15 cellular contexts compared by ENCODE assay signal in genomic region chr10:98294270-98294627, GRCh38. TPM values are rescaled to one million over a fixed set of nuclear protein-coding genes. Genes with fewer than 3 reads are reported as not detected.
DNase-seq lines count a peak whose midpoint lies in the region; ATAC-seq, FAIRE-seq and TF ChIP-seq lines count a peak whose summit lies in the region.
"Had no signal": no experiment of that assay in that cellular context is flagged by ENCODE, and none has a peak within 500 bp of the region (broad histone marks: within the 10 kb centered on the region; RNA-seq: fewer than 3 reads in every experiment).

No MANE protein-coding gene starts in this region.

- peaks cover 20% of the 10 kb centered on the region for H3K4me1 Mint-ChIP-seq in MCF 10A (ENCODE audit: insufficient read depth, unreplicated experiment)
- H3K4me1 Mint-ChIP-seq in activated T-cell treated with anti-CD3 and anti-CD28 coated beads, Interleukin-2, amount 50 U/mL, for 4 hours (ENCODE audit: low read depth) = peaks cover 2% of the 10 kb centered on the region

- H3K9me1 ChIP-seq in keratinocyte (ENCODE audit: control insufficient read depth, extremely low read depth, insufficient read depth, low read length) = peaks cover 2% of the 10 kb centered on the region

- dilution Hi-C loops in mammary epithelial cell (cut with HindIII; ENCODE audit: low sequenced_read_pairs) = loop anchor here (5.0 kb wide), 1 partner anchor 43 kb away; no protein-coding TSS in a partner anchor
- dilution Hi-C loops in keratinocyte (cut with MboI; ENCODE audit: extremely low pct_ligation_motif_present, low sequenced_read_pairs) = no loop called here

- H3K4me1 ChIP-seq in breast epithelium (peaks cover 0 to 5% of the 10 kb centered on the region in 2 donors), mammary epithelial cell (ENCODE audit: insufficient read depth, low read length) (peaks cover 43% of the 10 kb centered on the region), keratinocyte (ENCODE audit: control insufficient read depth, extremely low read depth, insufficient read depth, low read length) (peaks cover 30% of the 10 kb centered on the region)
- H3K4me1 ChIP-seq: A549 had no signal

- DNase-seq in breast epithelium (ENCODE audit: low spot score in 2 of 2) = no peak
- DNase-seq in MCF 10A (ENCODE audit: unreplicated experiment) = no peak
- DNase-seq in mammary epithelial cell = no peak
- DNase-seq in keratinocyte (ENCODE audit: low read depth, low spot score) = no peak
- DNase-seq in activated naive CD4-positive, alpha-beta T cell treated with anti-CD3 and anti-CD28 coated beads, Interleukin-2, amount 50 U/mL, for 72 hours (ENCODE audit: low spot score in 2 of 2) = no peak
- DNase-seq in activated T-cell treated with anti-CD3 and anti-CD28 coated beads, Interleukin-2, amount 50 U/mL, for 4 hours = no peak
- DNase-seq in NCI-H82 treated with DMSO at 0.1 percent for 48 hours (lab: John Stamatoyannopoulos, UW; ENCODE audit: unreplicated experiment) = no peak
- DNase-seq: AML-193; Calu3; CD8-positive, alpha-beta T cell; GF-D8; GOT3; H7 had no signal

- H3K36me3 ChIP-seq in breast epithelium = no peaks in the 10 kb centered on the region
- H3K36me3 ChIP-seq in mammary epithelial cell (ENCODE audit: insufficient read depth, low read length) = no peaks in the 10 kb centered on the region
- H3K36me3 ChIP-seq in keratinocyte (ENCODE audit: control insufficient read depth in 2 of 2, extremely low read depth in 1 of 2, insufficient read depth in 2 of 2, low read length in 2 of 2) = no peaks in the 10 kb centered on the region

- intact Hi-C loops in breast epithelium (cut with DNase I; ENCODE audit: low total_unique reads) = no loop called here
- intact Hi-C loops in MCF 10A (cut with micrococcal nuclease) = no loop called here
- intact Hi-C loops in mammary epithelial cell (cut with micrococcal nuclease) = no loop called here

- no peak overlapping the region for H3K4me3 ChIP-seq in breast epithelium
- H3K4me3 ChIP-seq in mammary epithelial cell (replicated peaks in 1 of 3; ENCODE audit: insufficient read depth in 1 of 3, low read depth in 2 of 3, low read length in 3 of 3) = no peak overlapping the region
- H3K4me3 ChIP-seq in keratinocyte (ENCODE audit: control insufficient read depth in 2 of 3, extremely low read depth in 1 of 3, insufficient read depth in 2 of 3, low read depth in 1 of 3, low read length in 3 of 3) = no peak overlapping the region
- H3K4me3 ChIP-seq: A549 had no signal

- FAIRE-seq in keratinocyte (lab: Jason Lieb, UNC) = no peak
- FAIRE-seq: A549 had no signal

- H3K9me3 Mint-ChIP-seq in MCF 10A (ENCODE audit: unreplicated experiment) = no peaks in the 10 kb centered on the region
- no peaks in the 10 kb centered on the region for H3K9me3 Mint-ChIP-seq in activated naive CD4-positive, alpha-beta T cell treated with anti-CD3 and anti-CD28 coated beads, Interleukin-2, amount 50 U/mL, for 72 hours
- no peaks in the 10 kb centered on the region for H3K9me3 Mint-ChIP-seq in activated T-cell treated with anti-CD3 and anti-CD28 coated beads, Interleukin-2, amount 50 U/mL, for 4 hours
- H3K9me3 Mint-ChIP-seq: CD8-positive, alpha-beta T cell had no signal

- TF ChIP-seq CTCF in breast epithelium (IDR thresholded peaks at IDR 0.05) = no peak
- TF ChIP-seq CTCF in MCF 10A (IDR thresholded peaks at IDR 0.05; ENCODE audit: unreplicated experiment) = no peak
- no peak for TF ChIP-seq CTCF in mammary epithelial cell (conservative IDR thresholded peaks at IDR 0.05 in 1 of 2, IDR thresholded peaks at IDR 0.05 in 1 of 2; ENCODE audit: extremely low read depth in 1 of 2, insufficient read depth in 1 of 2, low read depth in 1 of 2, low read length in 2 of 2)
- TF ChIP-seq CTCF in keratinocyte (optimal IDR thresholded peaks at IDR 0.05 in 1 of 3, IDR thresholded peaks at IDR 0.05 in 1 of 3, conservative IDR thresholded peaks at IDR 0.05 in 1 of 3; ENCODE audit: extremely low read depth in 1 of 3, insufficient read depth in 2 of 3, low read length in 3 of 3) = no peak

- no peaks in the 10 kb centered on the region for H3K27me3 ChIP-seq in breast epithelium
- H3K27me3 ChIP-seq in mammary epithelial cell (ENCODE audit: insufficient read depth, low read length) = no peaks in the 10 kb centered on the region
- no peaks in the 10 kb centered on the region for H3K27me3 ChIP-seq in keratinocyte (ENCODE audit: control insufficient read depth, extremely low read depth, insufficient read depth, low read length)

- H3K4me2 ChIP-seq in mammary epithelial cell (ENCODE audit: insufficient read depth, low read depth, low read length) (peak overlapping the region; percentile 43), keratinocyte (ENCODE audit: control insufficient read depth, extremely low read depth, insufficient read depth, low read depth, low read length) (peak overlapping the region; percentile 52)
- H3K4me2 ChIP-seq: A549 had no signal

- H3K9ac ChIP-seq in mammary epithelial cell (ENCODE audit: insufficient read depth, low read length) = no peak overlapping the region
- no peak overlapping the region for H3K9ac ChIP-seq in keratinocyte (ENCODE audit: control insufficient read depth, extremely low read depth, insufficient read depth, low read length)

- H3K4me3 Mint-ChIP-seq in MCF 10A (ENCODE audit: unreplicated experiment) = no peak overlapping the region
- no peak overlapping the region for H3K4me3 Mint-ChIP-seq in activated T-cell treated with anti-CD3 and anti-CD28 coated beads, Interleukin-2, amount 50 U/mL, for 4 hours
- H3K4me3 Mint-ChIP-seq: CD8-positive, alpha-beta T cell had no signal

- no peak overlapping the region for H3K27ac Mint-ChIP-seq in MCF 10A (ENCODE audit: low read depth, unreplicated experiment)
- no peak overlapping the region for H3K27ac Mint-ChIP-seq in activated naive CD4-positive, alpha-beta T cell treated with anti-CD3 and anti-CD28 coated beads, Interleukin-2, amount 50 U/mL, for 72 hours
- H3K27ac Mint-ChIP-seq: CD8-positive, alpha-beta T cell had no signal

- H3K9me3 ChIP-seq in breast epithelium = no peaks in the 10 kb centered on the region
- H3K9me3 ChIP-seq in mammary epithelial cell (replicated peaks; ENCODE audit: insufficient read depth, low read length) = no peaks in the 10 kb centered on the region
- H3K9me3 ChIP-seq in keratinocyte (ENCODE audit: control insufficient read depth, low read depth, low read length) = no peaks in the 10 kb centered on the region
- H3K9me3 ChIP-seq: A549 had no signal

- POLR2A ChIA-PET in MCF 10A (lab: Yijun Ruan, JAX) = no interaction called here

- no peak for ATAC-seq in activated naive CD4-positive, alpha-beta T cell treated with anti-CD3 and anti-CD28 coated beads, Interleukin-2, amount 50 U/mL, for 72 hours
- no peak for ATAC-seq in activated T-cell treated with anti-CD3 and anti-CD28 coated beads, Interleukin-2, amount 50 U/mL, for 4 hours
- ATAC-seq: A549; CD8-positive, alpha-beta T cell had no signal

- H4K20me1 ChIP-seq in mammary epithelial cell (ENCODE audit: insufficient read depth, low read length) (no peaks in the 10 kb centered on the region), keratinocyte (ENCODE audit: control insufficient read depth, extremely low read depth, insufficient read depth, low read length) (no peaks in the 10 kb centered on the region)

- no peak for TF ChIP-seq POLR2A in breast epithelium (IDR thresholded peaks at IDR 0.05)

- H3K79me2 ChIP-seq in mammary epithelial cell (ENCODE audit: insufficient read depth, low read length) (no peaks in the 10 kb centered on the region), keratinocyte (ENCODE audit: control insufficient read depth, insufficient read depth, low read length) (no peaks in the 10 kb centered on the region)

- H2AFZ ChIP-seq in mammary epithelial cell (ENCODE audit: low read depth, low read length) = peak overlapping the region; percentile 68
- H2AFZ ChIP-seq in keratinocyte (ENCODE audit: control insufficient read depth, low read length) = no peak overlapping the region

- in situ Hi-C loops in mammary epithelial cell (cut with MboI; ENCODE audit: low sequenced_read_pairs in 2 of 2) = no loop called here

- H3K27ac ChIP-seq in breast epithelium (peak overlapping the region; percentile 83 to 88), mammary epithelial cell (ENCODE audit: insufficient read depth, low read depth, low read length) (peak overlapping the region; percentile 5), keratinocyte (ENCODE audit: control insufficient read depth, insufficient read depth, low read length) (no peak overlapping the region)
- H3K27ac ChIP-seq: 22Rv1, A549 had no signal

- WGBS in mammary epithelial cell (ENCODE audit: low coverage, missing lambda C conversion rate) = 26% methylated on average over 3 of the region's 3 CpGs

- BruUV-seq in MCF 10A (replicated peaks; lab: Mats Ljungman, UMichigan) (no TSS peak), mammary epithelial cell (replicated peaks; lab: Mats Ljungman, UMichigan) (no TSS peak)

- H3K27me3 Mint-ChIP-seq in MCF 10A (ENCODE audit: insufficient read depth, unreplicated experiment) = peaks cover 11% of the 10 kb centered on the region
- H3K27me3 Mint-ChIP-seq in activated T-cell treated with anti-CD3 and anti-CD28 coated beads, Interleukin-2, amount 50 U/mL, for 4 hours (ENCODE audit: low read depth) = peaks cover 14% of the 10 kb centered on the region

- CTCF ChIA-PET in MCF 10A (lab: Yijun Ruan, JAX) = interaction anchor here (0.6 to 2.8 kb wide), 7 partner anchors 9 to 1162 kb away, joined by 3 to 18 read pairs (median 3); no protein-coding TSS in a partner anchor
- CTCF ChIA-PET in mammary epithelial cell (lab: Charles Lee; ENCODE audit: low non-redundant PET) = interaction anchor here (0.6 to 0.7 kb wide), 2 partner anchors 25 to 503 kb away, joined by 3 to 6 read pairs; no protein-coding TSS in a partner anchor

- no peaks in the 10 kb centered on the region for H3K36me3 Mint-ChIP-seq in MCF 10A (ENCODE audit: insufficient read depth, unreplicated experiment)
- no peaks in the 10 kb centered on the region for H3K36me3 Mint-ChIP-seq in activated naive CD4-positive, alpha-beta T cell treated with anti-CD3 and anti-CD28 coated beads, Interleukin-2, amount 50 U/mL, for 72 hours
- H3K36me3 Mint-ChIP-seq in activated T-cell treated with anti-CD3 and anti-CD28 coated beads, Interleukin-2, amount 50 U/mL, for 4 hours (ENCODE audit: insufficient read depth) = no peaks in the 10 kb centered on the region
- H3K36me3 Mint-ChIP-seq: CD8-positive, alpha-beta T cell had no signal

RNA-seq across cellular contexts. Expression of gene LOXL4, which starts 26.3 kb away (rescaled TPM):
- total RNA-seq in breast epithelium (10 to 100 TPM in 1 of 3 donors, 1 to 10 TPM in 2; 6.9 to 26.1 (median 6.9) TPM), MCF 10A (2022) (not detected in 2 replicates), mammary epithelial cell (10 to 100 TPM in 1 of 2 donors, not detected in 1; 26.5 TPM)
- polyA plus RNA-seq in mammary epithelial cell (not detected), keratinocyte (0.01 to 0.03 TPM (median 0.01 TPM) in 3 replicates)
- polyA minus RNA-seq in mammary epithelial cell (not detected), keratinocyte (0.16 TPM in 1 of 3 replicates, not detected in the others)
- polyA plus RNA-seq in keratinocyte (2011; ENCODE audit: low read depth) = not detected
- 0.01 TPM in 1 of 2 replicates, not detected in the other for polyA plus RNA-seq in keratinocyte (2011; cell fraction: cytosol; rRNA removed)
- 0.03 TPM in 1 of 2 replicates, not detected in the other for polyA plus RNA-seq in keratinocyte (2011; cell fraction: nucleus; rRNA removed)
- 0.11 TPM in 1 of 2 replicates, not detected in the other for polyA plus RNA-seq in keratinocyte (2012; ENCODE audit: low replicate concordance)
- polyA minus RNA-seq in keratinocyte (2011; cell fraction: cytosol; rRNA and poly(A)+ RNA removed) = not detected
- not detected in 2 replicates for polyA minus RNA-seq in keratinocyte (2011; cell fraction: nucleus; rRNA and poly(A)+ RNA removed)
- not detected for total RNA-seq in activated naive CD4-positive, alpha-beta T cell treated with anti-CD3 and anti-CD28 coated beads, Interleukin-2, amount 50 U/mL, for 72 hours
- total RNA-seq in activated T-cell treated with anti-CD3 and anti-CD28 coated beads, Interleukin-2, amount 50 U/mL, for 4 hours = not detected
